In genomic region chr5:143705416-143705815, GRCh38 we compare ENCODE assay signal across 20 cellular contexts.
"Had no signal": no experiment of that assay in that cellular context is flagged by ENCODE, and none has a peak within 500 bp of the region (broad histone marks: within the 10 kb centered on the region; RNA-seq: fewer than 3 reads in every experiment).

No MANE protein-coding gene starts in this region.

- H3K9me3 ChIP-seq: heart right ventricle, lower lobe of right lung, neutrophil, prostate gland, sigmoid colon, stomach, thyroid gland had no signal

- DNase-seq: dorsolateral prefrontal cortex; effector CD4-positive, alpha-beta T cell; foreskin melanocyte; glutamatergic neuron; heart right ventricle; hippocampal formation; left ventricle myocardium superior; lower lobe of right lung; natural killer cell; right cardiac atrium; sigmoid colon; stimulated activated CD4-positive, alpha-beta T cell treated with anti-CD3 and anti-CD28 coated beads, Interleukin-2, amount 100 ng/mL, for 24 hours; stimulated activated CD4-positive, alpha-beta T cell treated with anti-CD3 and anti-CD28 coated beads, Interleukin-4, amount 100 ng/mL, for 24 hours; stimulated activated naive CD4-positive, alpha-beta T cell treated with Interleukin-2 at 50 U/mL for 16 hours; stomach; thyroid gland; trophoblast cell had no signal

- H3K4me3 ChIP-seq: dorsolateral prefrontal cortex, heart right ventricle, lower lobe of right lung, prostate gland, sigmoid colon, stomach, thyroid gland had no signal

- H3K36me3 ChIP-seq: heart right ventricle, lower lobe of right lung, neutrophil, prostate gland, sigmoid colon, stomach, thyroid gland had no signal

- H2AFZ ChIP-seq: parathyroid adenoma had no signal

- H3K4me1 ChIP-seq: lower lobe of right lung, parathyroid adenoma, prostate gland, stomach had no signal

- H3K79me2 ChIP-seq: parathyroid adenoma had no signal

- H3K27ac ChIP-seq: dorsolateral prefrontal cortex, heart right ventricle, lower lobe of right lung, neutrophil, parathyroid adenoma, prostate gland, sigmoid colon, stomach, thyroid gland had no signal

- H3K9ac ChIP-seq: parathyroid adenoma had no signal

- H3K27me3 ChIP-seq: dorsolateral prefrontal cortex, heart right ventricle, neutrophil, sigmoid colon, stomach, thyroid gland had no signal
